In genomic region chr10:50590935-50591334, GRCh38 we compare ENCODE assay signal across 1 cellular context.
TF ChIP-seq lines count a peak whose summit lies in the region.

No MANE protein-coding gene starts in this region.

TF ChIP-seq in GM23338, 12 proteins besides CTCF, POLR2A, EP300 and RAD21 (continued from another document):
- no peak for TF ChIP-seq ZNF462 (CRISPR knock-in tag; IDR thresholded peaks at IDR 0.05)
- no peak for TF ChIP-seq JUNB (IDR thresholded peaks at IDR 0.05; ENCODE audit: unreplicated experiment)
- TF ChIP-seq ZNF331 (CRISPR knock-in tag; IDR thresholded peaks at IDR 0.05; ENCODE audit: low read depth), result no peak
- no peak for TF ChIP-seq CREB1 (CRISPR knock-in tag; IDR thresholded peaks at IDR 0.05; ENCODE audit: low read depth)
- no peak for TF ChIP-seq ETS1 (IDR thresholded peaks at IDR 0.05)
- TF ChIP-seq EZH2 (IDR thresholded peaks at IDR 0.05; ENCODE audit: low read depth, unreplicated experiment), result no peak
- no peak for TF ChIP-seq ZNF114 (CRISPR knock-in tag; IDR thresholded peaks at IDR 0.05)
- TF ChIP-seq POLR2AphosphoS5 (IDR thresholded peaks at IDR 0.05; ENCODE audit: low read depth), result no peak
TF ChIP-seq in GM23338: peak in this region for 0.
